In the genomic region with DNA sequence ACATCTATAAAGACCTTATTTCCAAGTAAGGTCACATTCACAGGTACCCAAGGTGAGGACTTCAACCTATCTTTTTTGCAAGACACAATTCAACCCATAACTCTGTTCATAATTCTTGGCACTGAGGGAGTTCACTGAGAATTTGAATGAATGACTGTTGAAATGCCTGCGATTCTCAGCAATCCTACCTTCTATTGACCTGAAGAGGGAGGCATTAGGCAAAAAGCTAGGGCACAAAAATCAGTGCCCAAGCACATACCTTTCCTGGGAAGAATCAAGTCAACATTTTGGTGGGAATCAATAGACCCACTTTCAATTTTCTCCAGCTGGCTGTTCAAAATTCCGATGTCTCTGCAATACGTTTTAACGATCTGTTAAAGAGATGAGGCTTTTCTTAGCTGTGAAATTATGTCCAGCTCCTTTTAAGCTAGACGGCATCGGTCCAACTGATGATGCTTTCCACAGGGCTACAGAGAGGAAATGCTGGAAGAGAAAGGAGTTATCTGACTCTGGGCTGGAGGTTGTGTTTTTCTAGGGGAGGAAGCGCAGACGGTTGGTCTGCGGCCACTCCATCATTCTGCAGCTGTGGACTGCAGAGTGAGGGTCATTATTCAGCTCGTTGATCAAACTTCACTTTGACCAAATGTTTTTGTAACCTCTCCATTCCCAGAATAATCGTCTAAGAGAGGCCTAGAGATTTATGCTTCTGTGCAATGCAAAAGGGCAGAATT, we compare ENCODE assay signal across 1 cellular context.
TF ChIP-seq lines count a peak whose summit lies in the region.

No MANE protein-coding gene starts in this region.

TF ChIP-seq in GM23338, 12 proteins besides CTCF, POLR2A, EP300 and RAD21 (continued from another document):
- TF ChIP-seq, protein P1, sequence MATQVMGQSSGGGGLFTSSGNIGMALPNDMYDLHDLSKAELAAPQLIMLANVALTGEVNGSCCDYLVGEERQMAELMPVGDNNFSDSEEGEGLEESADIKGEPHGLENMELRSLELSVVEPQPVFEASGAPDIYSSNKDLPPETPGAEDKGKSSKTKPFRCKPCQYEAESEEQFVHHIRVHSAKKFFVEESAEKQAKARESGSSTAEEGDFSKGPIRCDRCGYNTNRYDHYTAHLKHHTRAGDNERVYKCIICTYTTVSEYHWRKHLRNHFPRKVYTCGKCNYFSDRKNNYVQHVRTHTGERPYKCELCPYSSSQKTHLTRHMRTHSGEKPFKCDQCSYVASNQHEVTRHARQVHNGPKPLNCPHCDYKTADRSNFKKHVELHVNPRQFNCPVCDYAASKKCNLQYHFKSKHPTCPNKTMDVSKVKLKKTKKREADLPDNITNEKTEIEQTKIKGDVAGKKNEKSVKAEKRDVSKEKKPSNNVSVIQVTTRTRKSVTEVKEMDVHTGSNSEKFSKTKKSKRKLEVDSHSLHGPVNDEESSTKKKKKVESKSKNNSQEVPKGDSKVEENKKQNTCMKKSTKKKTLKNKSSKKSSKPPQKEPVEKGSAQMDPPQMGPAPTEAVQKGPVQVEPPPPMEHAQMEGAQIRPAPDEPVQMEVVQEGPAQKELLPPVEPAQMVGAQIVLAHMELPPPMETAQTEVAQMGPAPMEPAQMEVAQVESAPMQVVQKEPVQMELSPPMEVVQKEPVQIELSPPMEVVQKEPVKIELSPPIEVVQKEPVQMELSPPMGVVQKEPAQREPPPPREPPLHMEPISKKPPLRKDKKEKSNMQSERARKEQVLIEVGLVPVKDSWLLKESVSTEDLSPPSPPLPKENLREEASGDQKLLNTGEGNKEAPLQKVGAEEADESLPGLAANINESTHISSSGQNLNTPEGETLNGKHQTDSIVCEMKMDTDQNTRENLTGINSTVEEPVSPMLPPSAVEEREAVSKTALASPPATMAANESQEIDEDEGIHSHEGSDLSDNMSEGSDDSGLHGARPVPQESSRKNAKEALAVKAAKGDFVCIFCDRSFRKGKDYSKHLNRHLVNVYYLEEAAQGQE (IDR thresholded peaks at IDR 0.05; ENCODE audit: unreplicated experiment) = no peak
- no peak for TF ChIP-seq ZNF114 (CRISPR knock-in tag; IDR thresholded peaks at IDR 0.05)
- TF ChIP-seq JUNB (IDR thresholded peaks at IDR 0.05; ENCODE audit: unreplicated experiment) = no peak
- TF ChIP-seq NANOG (IDR thresholded peaks at IDR 0.05; ENCODE audit: borderline replicate concordance) = no peak
- TF ChIP-seq, protein P2, sequence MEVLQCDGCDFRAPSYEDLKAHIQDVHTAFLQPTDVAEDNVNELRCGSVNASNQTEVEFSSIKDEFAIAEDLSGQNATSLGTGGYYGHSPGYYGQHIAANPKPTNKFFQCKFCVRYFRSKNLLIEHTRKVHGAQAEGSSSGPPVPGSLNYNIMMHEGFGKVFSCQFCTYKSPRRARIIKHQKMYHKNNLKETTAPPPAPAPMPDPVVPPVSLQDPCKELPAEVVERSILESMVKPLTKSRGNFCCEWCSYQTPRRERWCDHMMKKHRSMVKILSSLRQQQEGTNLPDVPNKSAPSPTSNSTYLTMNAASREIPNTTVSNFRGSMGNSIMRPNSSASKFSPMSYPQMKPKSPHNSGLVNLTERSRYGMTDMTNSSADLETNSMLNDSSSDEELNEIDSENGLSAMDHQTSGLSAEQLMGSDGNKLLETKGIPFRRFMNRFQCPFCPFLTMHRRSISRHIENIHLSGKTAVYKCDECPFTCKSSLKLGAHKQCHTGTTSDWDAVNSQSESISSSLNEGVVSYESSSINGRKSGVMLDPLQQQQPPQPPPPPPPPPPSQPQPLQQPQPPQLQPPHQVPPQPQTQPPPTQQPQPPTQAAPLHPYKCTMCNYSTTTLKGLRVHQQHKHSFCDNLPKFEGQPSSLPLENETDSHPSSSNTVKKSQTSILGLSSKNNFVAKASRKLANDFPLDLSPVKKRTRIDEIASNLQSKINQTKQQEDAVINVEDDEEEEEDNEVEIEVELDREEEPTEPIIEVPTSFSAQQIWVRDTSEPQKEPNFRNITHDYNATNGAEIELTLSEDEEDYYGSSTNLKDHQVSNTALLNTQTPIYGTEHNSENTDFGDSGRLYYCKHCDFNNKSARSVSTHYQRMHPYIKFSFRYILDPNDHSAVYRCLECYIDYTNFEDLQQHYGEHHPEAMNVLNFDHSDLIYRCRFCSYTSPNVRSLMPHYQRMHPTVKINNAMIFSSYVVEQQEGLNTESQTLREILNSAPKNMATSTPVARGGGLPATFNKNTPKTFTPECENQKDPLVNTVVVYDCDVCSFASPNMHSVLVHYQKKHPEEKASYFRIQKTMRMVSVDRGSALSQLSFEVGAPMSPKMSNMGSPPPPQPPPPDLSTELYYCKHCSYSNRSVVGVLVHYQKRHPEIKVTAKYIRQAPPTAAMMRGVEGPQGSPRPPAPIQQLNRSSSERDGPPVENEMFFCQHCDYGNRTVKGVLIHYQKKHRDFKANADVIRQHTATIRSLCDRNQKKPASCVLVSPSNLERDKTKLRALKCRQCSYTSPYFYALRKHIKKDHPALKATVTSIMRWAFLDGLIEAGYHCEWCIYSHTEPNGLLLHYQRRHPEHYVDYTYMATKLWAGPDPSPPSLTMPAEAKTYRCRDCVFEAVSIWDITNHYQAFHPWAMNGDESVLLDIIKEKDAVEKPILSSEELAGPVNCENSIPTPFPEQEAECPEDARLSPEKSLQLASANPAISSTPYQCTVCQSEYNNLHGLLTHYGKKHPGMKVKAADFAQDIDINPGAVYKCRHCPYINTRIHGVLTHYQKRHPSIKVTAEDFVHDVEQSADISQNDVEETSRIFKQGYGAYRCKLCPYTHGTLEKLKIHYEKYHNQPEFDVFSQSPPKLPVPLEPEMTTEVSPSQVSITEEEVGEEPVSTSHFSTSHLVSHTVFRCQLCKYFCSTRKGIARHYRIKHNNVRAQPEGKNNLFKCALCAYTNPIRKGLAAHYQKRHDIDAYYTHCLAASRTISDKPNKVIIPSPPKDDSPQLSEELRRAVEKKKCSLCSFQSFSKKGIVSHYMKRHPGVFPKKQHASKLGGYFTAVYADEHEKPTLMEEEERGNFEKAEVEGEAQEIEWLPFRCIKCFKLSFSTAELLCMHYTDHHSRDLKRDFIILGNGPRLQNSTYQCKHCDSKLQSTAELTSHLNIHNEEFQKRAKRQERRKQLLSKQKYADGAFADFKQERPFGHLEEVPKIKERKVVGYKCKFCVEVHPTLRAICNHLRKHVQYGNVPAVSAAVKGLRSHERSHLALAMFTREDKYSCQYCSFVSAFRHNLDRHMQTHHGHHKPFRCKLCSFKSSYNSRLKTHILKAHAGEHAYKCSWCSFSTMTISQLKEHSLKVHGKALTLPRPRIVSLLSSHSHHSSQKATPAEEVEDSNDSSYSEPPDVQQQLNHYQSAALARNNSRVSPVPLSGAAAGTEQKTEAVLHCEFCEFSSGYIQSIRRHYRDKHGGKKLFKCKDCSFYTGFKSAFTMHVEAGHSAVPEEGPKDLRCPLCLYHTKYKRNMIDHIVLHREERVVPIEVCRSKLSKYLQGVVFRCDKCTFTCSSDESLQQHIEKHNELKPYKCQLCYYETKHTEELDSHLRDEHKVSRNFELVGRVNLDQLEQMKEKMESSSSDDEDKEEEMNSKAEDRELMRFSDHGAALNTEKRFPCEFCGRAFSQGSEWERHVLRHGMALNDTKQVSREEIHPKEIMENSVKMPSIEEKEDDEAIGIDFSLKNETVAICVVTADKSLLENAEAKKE (CRISPR knock-in tag; IDR thresholded peaks at IDR 0.05) = no peak
- TF ChIP-seq POLR2AphosphoS5 (IDR thresholded peaks at IDR 0.05; ENCODE audit: low read depth) = no peak
- no peak for TF ChIP-seq CREB1 (CRISPR knock-in tag; IDR thresholded peaks at IDR 0.05; ENCODE audit: low read depth)
- no peak for TF ChIP-seq STAT1 (IDR thresholded peaks at IDR 0.05; ENCODE audit: unreplicated experiment)
- no peak for TF ChIP-seq EZH2phosphoT487 (IDR thresholded peaks at IDR 0.05; ENCODE audit: unreplicated experiment)
